Comparison of ENCODE assay signal across 16 cellular contexts in genomic region chr10:120479506-120479905, GRCh38. TPM values are rescaled to one million over a fixed set of nuclear protein-coding genes. Genes with fewer than 3 reads are reported as not detected.
DNase-seq lines count a peak whose midpoint lies in the region; ATAC-seq, FAIRE-seq and TF ChIP-seq lines count a peak whose summit lies in the region.
"Had no signal": no experiment of that assay in that cellular context is flagged by ENCODE, and none has a peak within 500 bp of the region (broad histone marks: within the 10 kb centered on the region; RNA-seq: fewer than 3 reads in every experiment).

No MANE protein-coding gene starts in this region.

- no peaks in the 10 kb centered on the region for H3K9me2 ChIP-seq in Loucy (replicated peaks; ENCODE audit: low read depth, low read length)

- peaks cover 40% of the 10 kb centered on the region for H3K4me1 Mint-ChIP-seq in astrocyte (ENCODE audit: low read depth, unreplicated experiment)
- peaks cover 36% of the 10 kb centered on the region for H3K4me1 Mint-ChIP-seq in mesothelial cell of epicardium
- H3K4me1 Mint-ChIP-seq: CD4-positive, CD25-positive, alpha-beta regulatory T cell; H9 had no signal

- H3K9ac ChIP-seq in Loucy (ENCODE audit: low read depth, low read length, poor library complexity, severe bottlenecking) (peak overlapping the region; percentile 10), astrocyte (ENCODE audit: low read length) (no peak overlapping the region)
- H3K9ac ChIP-seq: BLaER1 treated with 17β-estradiol and CSF1 and Interleukin-3, amounts not matched to agents 10 nM and 100 nM had no signal

- no peak for ATAC-seq in HG03571 (IDR thresholded peaks at IDR 0.05; ENCODE audit: unreplicated experiment)
- ATAC-seq in GM21390 (IDR thresholded peaks at IDR 0.05; ENCODE audit: unreplicated experiment) = no peak
- ATAC-seq: GM12878, HepG2 had no signal

- no peaks in the 10 kb centered on the region for H3F3A ChIP-seq in Loucy (ENCODE audit: low read depth)

- H4K20me1 ChIP-seq in Loucy (ENCODE audit: insufficient read depth, low read length, poor library complexity, severe bottlenecking) = no peaks in the 10 kb centered on the region
- peaks cover 22% of the 10 kb centered on the region for H4K20me1 ChIP-seq in astrocyte (ENCODE audit: insufficient read depth, low read length)
- H4K20me1 ChIP-seq: BLaER1 treated with 17β-estradiol and CSF1 and Interleukin-3, amounts not matched to agents 10 nM and 100 nM had no signal

- H3K4me2 ChIP-seq in Loucy (ENCODE audit: low read depth, low read length, poor library complexity, severe bottlenecking) (peak overlapping the region; percentile 39), astrocyte (ENCODE audit: low read length) (no peak overlapping the region)
- H3K4me2 ChIP-seq: BLaER1 treated with 17β-estradiol and CSF1 and Interleukin-3, amounts not matched to agents 10 nM and 100 nM had no signal

- H3K27ac Mint-ChIP-seq in astrocyte (ENCODE audit: unreplicated experiment) (no peak overlapping the region), mesothelial cell of epicardium (peak overlapping the region; percentile 68)
- H3K27ac Mint-ChIP-seq: CD4-positive, CD25-positive, alpha-beta regulatory T cell; H9 had no signal

- peaks cover 16% of the 10 kb centered on the region for H3K9me3 Mint-ChIP-seq in astrocyte (ENCODE audit: unreplicated experiment)
- peaks cover 18% of the 10 kb centered on the region for H3K9me3 Mint-ChIP-seq in mesothelial cell of epicardium

- H3K9me3 ChIP-seq in Loucy (ENCODE audit: insufficient read depth, low read depth, low read length) (no peaks in the 10 kb centered on the region), astrocyte (ENCODE audit: insufficient read depth, low read depth, low read length) (no peaks in the 10 kb centered on the region)

- H3K4me3 Mint-ChIP-seq in astrocyte (ENCODE audit: unreplicated experiment) (no peak overlapping the region), mesothelial cell of epicardium (no peak overlapping the region)
- H3K4me3 Mint-ChIP-seq: CD4-positive, CD25-positive, alpha-beta regulatory T cell; H9 had no signal

- peaks cover 19% of the 10 kb centered on the region for H3K4me1 ChIP-seq in Loucy (ENCODE audit: insufficient read depth, low read length, poor library complexity, severe bottlenecking)
- peaks cover 23% of the 10 kb centered on the region for H3K4me1 ChIP-seq in astrocyte (ENCODE audit: insufficient read depth, low read length)
- H3K4me1 ChIP-seq: BLaER1 treated with 17β-estradiol and CSF1 and Interleukin-3, amounts not matched to agents 10 nM and 100 nM had no signal

- H3K36me3 Mint-ChIP-seq in astrocyte (ENCODE audit: low read depth, unreplicated experiment) = peaks cover 26% of the 10 kb centered on the region
- H3K36me3 Mint-ChIP-seq in mesothelial cell of epicardium = peaks cover 7% of the 10 kb centered on the region
- H3K36me3 Mint-ChIP-seq: CD4-positive, CD25-positive, alpha-beta regulatory T cell had no signal

- no peak overlapping the region for H3K27ac ChIP-seq in astrocyte (ENCODE audit: low read depth, low read length)
- H3K27ac ChIP-seq: BLaER1 treated with 17β-estradiol and CSF1 and Interleukin-3, amounts not matched to agents 10 nM and 100 nM had no signal

- H2AFZ ChIP-seq in Loucy (ENCODE audit: low read length) = peak overlapping the region; percentile 34; the same call in 1 of the 2 replicates
- no peak overlapping the region for H2AFZ ChIP-seq in astrocyte (ENCODE audit: low read depth, low read length)

- DNase-seq in G401 (ENCODE audit: low spot score) (peak; percentile 76), astrocyte (ENCODE audit: low read depth) (no peak), mesothelial cell of epicardium (ENCODE audit: low spot score in 2 of 2, unreplicated experiment in 2 of 2) (no peak), NK-92 (lab: John Stamatoyannopoulos, UW; ENCODE audit: unreplicated experiment) (no peak)
- DNase-seq: CD4-positive, CD25-positive, alpha-beta regulatory T cell; DMS53; GOT3 had no signal

- H3K36me3 ChIP-seq in Loucy (ENCODE audit: insufficient read depth, low read length) (no peaks in the 10 kb centered on the region), astrocyte (ENCODE audit: insufficient read depth, low read length) (no peaks in the 10 kb centered on the region)
- H3K36me3 ChIP-seq: BLaER1 treated with 17β-estradiol and CSF1 and Interleukin-3, amounts not matched to agents 10 nM and 100 nM had no signal

- H3K4me3 ChIP-seq in Loucy (ENCODE audit: low read length, poor library complexity, severe bottlenecking) (no peak overlapping the region), astrocyte (ENCODE audit: insufficient read depth, low read depth, low read length) (no peak overlapping the region)
- H3K4me3 ChIP-seq: BLaER1 treated with 17β-estradiol and CSF1 and Interleukin-3, amounts not matched to agents 10 nM and 100 nM; GM12878 had no signal

- H3K79me2 ChIP-seq in Loucy (ENCODE audit: insufficient read depth, low read length) = no peaks in the 10 kb centered on the region
- peaks cover 72% of the 10 kb centered on the region for H3K79me2 ChIP-seq in astrocyte (ENCODE audit: insufficient read depth, low read length)

- H3K27me3 Mint-ChIP-seq in astrocyte (ENCODE audit: low read depth, unreplicated experiment) (no peaks in the 10 kb centered on the region), mesothelial cell of epicardium (ENCODE audit: low read depth) (no peaks in the 10 kb centered on the region)

- no peaks in the 10 kb centered on the region for H3K27me3 ChIP-seq in Loucy (ENCODE audit: insufficient read depth, low read length, poor library complexity, severe bottlenecking)
- H3K27me3 ChIP-seq in astrocyte (ENCODE audit: insufficient read depth, low read length) = no peaks in the 10 kb centered on the region
- H3K27me3 ChIP-seq: BLaER1 treated with 17β-estradiol and CSF1 and Interleukin-3, amounts not matched to agents 10 nM and 100 nM had no signal

- in situ Hi-C loops in G401 (cut with HindIII; ENCODE audit: low sequenced_read_pairs) = no loop called here

- peak; percentile 37 for FAIRE-seq in astrocyte (lab: Jason Lieb, UNC)
- FAIRE-seq: GM12878, GM18507, HepG2, HTR-8/SVneo had no signal

- TF ChIP-seq CTCF in Loucy (conservative IDR thresholded peaks at IDR 0.05; ENCODE audit: low read length) (no peak), astrocyte (IDR thresholded peaks at IDR 0.05; ENCODE audit: insufficient read depth, low read depth, low read length) (no peak), mesothelial cell of epicardium (IDR thresholded peaks at IDR 0.05; ENCODE audit: unreplicated experiment) (no peak)

RNA-seq across cellular contexts. Expression of gene PLPP4, which starts 22.5 kb away (rescaled TPM):
- not detected in 2 replicates for total RNA-seq in G401 (2014; rRNA removed; shearing (Covaris generic))
- total RNA-seq in astrocyte = 44.1 and 45.1 TPM in 2 replicates
- 7.4 to 8.8 TPM (median 8.7 TPM) in 3 replicates for total RNA-seq in mesothelial cell of epicardium
- total RNA-seq: CD4-positive, CD25-positive, alpha-beta regulatory T cell; H9; HepG2 had no signal
